ENCODE assay signal across 35 cellular contexts in the genomic region with DNA sequence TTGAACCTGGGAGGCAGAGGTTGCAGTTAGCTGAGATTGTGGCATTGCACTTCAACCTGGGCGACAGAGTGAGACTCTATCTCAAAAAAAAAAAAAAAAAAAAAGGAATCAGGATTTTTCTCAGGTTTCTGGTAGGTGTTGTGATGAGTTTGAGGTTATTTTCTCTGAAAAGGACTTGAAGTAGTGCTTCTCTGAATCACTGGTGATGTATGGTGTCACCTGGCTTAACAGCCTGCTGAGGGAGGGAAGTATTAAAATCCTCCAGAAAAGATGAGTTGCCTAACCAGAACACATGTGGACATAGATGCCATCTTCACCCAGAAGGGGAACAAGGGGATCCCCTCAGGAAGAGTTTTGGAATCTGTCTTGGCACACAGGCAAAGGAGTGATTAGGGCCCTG. TPM values are rescaled to one million over a fixed set of nuclear protein-coding genes. Genes with fewer than 3 reads are reported as not detected.
"Had no signal": no experiment of that assay in that cellular context is flagged by ENCODE, and none has a peak within 500 bp of the region (broad histone marks: within the 10 kb centered on the region; RNA-seq: fewer than 3 reads in every experiment).

No MANE protein-coding gene starts in this region.

- H3K4me1 ChIP-seq: prostate gland, transverse colon had no signal

- ATAC-seq: esophagus mucosa; heart left ventricle; left colon; naive thymus-derived CD4-positive, alpha-beta T cell; sciatic nerve had no signal

- H3K27me3 Mint-ChIP-seq: activated CD4-positive, alpha-beta memory T cell treated with anti-CD3 and anti-CD28 coated beads, Interleukin-2, amount 10 ng/mL, durations not matched to agents 7 days and 5 days; activated CD4-positive, alpha-beta T cell treated with anti-CD3 and anti-CD28 coated beads, Interleukin-2, amount 10 ng/mL, durations not matched to agents 7 days and 5 days; activated naive CD8-positive, alpha-beta T cell; central memory CD8-positive, alpha-beta T cell; dendritic cell treated with granulocyte-macrophage colony-stimulating factor and Interleukin-4, amounts not matched to agents 40 ng/mL and 50 ng/mL, for 4 days; naive thymus-derived CD4-positive, alpha-beta T cell had no signal

- H3K9me3 Mint-ChIP-seq: activated CD4-positive, alpha-beta memory T cell treated with anti-CD3 and anti-CD28 coated beads, Interleukin-2, amount 10 ng/mL, durations not matched to agents 7 days and 5 days; activated CD4-positive, alpha-beta T cell treated with anti-CD3 and anti-CD28 coated beads, Interleukin-2, amount 10 ng/mL, durations not matched to agents 7 days and 5 days; central memory CD8-positive, alpha-beta T cell; dendritic cell treated with granulocyte-macrophage colony-stimulating factor and Interleukin-4, amounts not matched to agents 40 ng/mL and 50 ng/mL, for 4 days; endodermal cell; immature natural killer cell; mesothelial cell of epicardium; T-helper 1 cell treated with Interleukin-12 subunit alpha and Interleukin-12 subunit beta and Interleukin-4 antibody, amounts not matched to agents 30 μg/mL and 1 μg/mL, for 36 hours had no signal

- H3K9me3 ChIP-seq: heart left ventricle, ovary, prostate gland, transverse colon had no signal

- H3K4me1 Mint-ChIP-seq: central memory CD8-positive, alpha-beta T cell; immature natural killer cell had no signal

- H3K27ac Mint-ChIP-seq: activated CD4-positive, alpha-beta memory T cell treated with anti-CD3 and anti-CD28 coated beads, Interleukin-2, amount 10 ng/mL, durations not matched to agents 7 days and 5 days; activated CD4-positive, alpha-beta T cell treated with anti-CD3 and anti-CD28 coated beads, Interleukin-2, amount 10 ng/mL, durations not matched to agents 7 days and 5 days; activated naive CD8-positive, alpha-beta T cell; dendritic cell treated with granulocyte-macrophage colony-stimulating factor and Interleukin-4, amounts not matched to agents 40 ng/mL and 50 ng/mL, for 4 days; endodermal cell; mesothelial cell of epicardium; T-helper 1 cell treated with Interleukin-12 subunit alpha and Interleukin-12 subunit beta and Interleukin-4 antibody, amounts not matched to agents 30 μg/mL and 1 μg/mL, for 36 hours had no signal

- H3K36me3 ChIP-seq: ovary had no signal

- H3K4me3 Mint-ChIP-seq: activated CD4-positive, alpha-beta memory T cell treated with anti-CD3 and anti-CD28 coated beads, Interleukin-2, amount 10 ng/mL, durations not matched to agents 7 days and 5 days; activated CD4-positive, alpha-beta T cell treated with anti-CD3 and anti-CD28 coated beads, Interleukin-2, amount 10 ng/mL, durations not matched to agents 7 days and 5 days; activated naive CD8-positive, alpha-beta T cell; central memory CD8-positive, alpha-beta T cell; dendritic cell treated with granulocyte-macrophage colony-stimulating factor and Interleukin-4, amounts not matched to agents 40 ng/mL and 50 ng/mL, for 4 days; endodermal cell; immature natural killer cell; mesothelial cell of epicardium; naive thymus-derived CD4-positive, alpha-beta T cell; T-helper 1 cell treated with Interleukin-12 subunit alpha and Interleukin-12 subunit beta and Interleukin-4 antibody, amounts not matched to agents 30 μg/mL and 1 μg/mL, for 36 hours had no signal

- H3K4me3 ChIP-seq: heart left ventricle, ovary, prostate gland, skin epidermis, transverse colon had no signal

- DNase-seq: activated CD4-positive, alpha-beta memory T cell treated with anti-CD3 and anti-CD28 coated beads, Interleukin-2, amount 10 ng/mL, durations not matched to agents 7 days and 5 days; activated CD4-positive, alpha-beta T cell treated with anti-CD3 and anti-CD28 coated beads, Interleukin-2, amount 10 ng/mL, durations not matched to agents 7 days and 5 days; activated CD4-positive, CD25-positive, alpha-beta regulatory T cell treated with anti-CD3 and anti-CD28 coated beads, Interleukin-2, amount 50 U/mL, for 72 hours; activated effector memory CD4-positive, alpha-beta T cell treated with Interleukin-2 at 50 U/mL for 16 hours; activated naive CD4-positive, alpha-beta T cell treated with Interleukin-2 at 50 U/mL for 16 hours; anterior cingulate cortex; endodermal cell; foreskin fibroblast; heart left ventricle; hypothalamus; immature natural killer cell; left colon; mammary epithelial cell; naive thymus-derived CD4-positive, alpha-beta T cell; ovary; retina; stimulated activated CD4-positive, alpha-beta T cell treated with anti-CD3 and anti-CD28 coated beads, Interleukin-1b, Interleukin-23, amount 100 ng/mL, for 48 hours; stimulated activated CD4-positive, alpha-beta T cell treated with anti-CD3 and anti-CD28 coated beads, Interleukin-4, amount 100 ng/mL, for 4 hours; stimulated activated CD8-positive, alpha-beta memory T cell treated with anti-CD3 and anti-CD28 coated beads, Interleukin-4, amount 100 ng/mL, for 48 hours; stimulated activated naive CD4-positive, alpha-beta T cell treated with Interleukin-2 at 50 U/mL for 16 hours; T1000; transverse colon; WERI-Rb-1 had no signal

- H3K27me3 ChIP-seq: heart left ventricle, ovary, transverse colon had no signal

- H3K27ac ChIP-seq: heart left ventricle, prostate gland, skin epidermis, WERI-Rb-1 had no signal

RNA-seq across cellular contexts. Expression of a gene that starts 32.0 kb away (rescaled TPM):
- total RNA-seq: mammary epithelial cell had no signal
- polyA plus RNA-seq: naive thymus-derived CD4-positive, alpha-beta T cell had no signal

RNA-seq across cellular contexts. Expression of a gene that starts 39.1 kb away (rescaled TPM):
- polyA plus RNA-seq: neural cell had no signal

RNA-seq across cellular contexts. Expression of a gene that starts 44.0 kb away (rescaled TPM):
- total RNA-seq: bronchial epithelial cell, esophagus mucosa, heart left ventricle, kidney, left colon, mammary epithelial cell, prostate gland, transverse colon had no signal
- polyA plus RNA-seq: heart left ventricle, mammary epithelial cell, neural cell had no signal
